ENCODE assay signal across 8 cellular contexts in genomic region chr20:63653041-63653973, GRCh38. TPM values are rescaled to one million over a fixed set of nuclear protein-coding genes. Genes with fewer than 3 reads are reported as not detected.
DNase-seq lines count a peak whose midpoint lies in the region; ATAC-seq and TF ChIP-seq lines count a peak whose summit lies in the region.

TSS of gene STMN3 (minus strand) at chr20:63653424. CDS start at chr20:63653345, 79 bp downstream.

- peak within 1 kb of the TSS; percentile 49 for H3K27ac ChIP-seq in CD4-positive, alpha-beta memory T cell (ENCODE audit: low read depth, low read length)
- H3K27ac ChIP-seq in esophagus (ENCODE audit: low read depth in 2 of 2, low read length in 1 of 2), result peak within 1 kb of the TSS in 1 of 2 donors; percentile 35

- WGBS in esophagus, 2 donors, result 1% methylated on average over 62 to 71 of the region's 73 CpGs

- no peaks in the 10 kb centered on the region for H3K27me3 Mint-ChIP-seq in CD4-positive, alpha-beta memory T cell

- intact Hi-C loops in CD4-positive, alpha-beta memory T cell (cut with micrococcal nuclease), result loop anchor here (1.0 to 2.0 kb wide), 3 partner anchors 11 to 83 kb away; partner anchors contain the start of gene LIME1

- peak; percentile 8; the same call in 1 of the 2 replicates for TF ChIP-seq RAD21 in Ishikawa (IDR thresholded peaks at IDR 0.05; ENCODE audit: low read depth)

- H3K27me3 ChIP-seq in CD4-positive, alpha-beta memory T cell (ENCODE audit: insufficient read depth, low read length), result no peaks in the 10 kb centered on the region
- H3K27me3 ChIP-seq in esophagus (ENCODE audit: control insufficient read depth in 1 of 2, insufficient read depth in 2 of 2, low read length in 2 of 2), result no peaks in the 10 kb centered on the region

- ATAC-seq in GM19328 (IDR thresholded peaks at IDR 0.05; ENCODE audit: unreplicated experiment), result no peak

- peak within 1 kb of the TSS; percentile 23 to 67 for H3K4me3 ChIP-seq in CD4-positive, alpha-beta memory T cell (ENCODE audit: low read length in 2 of 2)
- peak within 1 kb of the TSS; percentile 55 to 56 for H3K4me3 ChIP-seq in esophagus (ENCODE audit: low read depth in 1 of 2, low read length in 2 of 2)

- DNase-seq in CD4-positive, alpha-beta memory T cell, result peak; percentile 64 to 85 (median 66)
- DNase-seq in OCI-M2 (lab: John Stamatoyannopoulos, UW; ENCODE audit: unreplicated experiment) (peak; percentile 88), midbrain (lab: John Stamatoyannopoulos, UW) (peak; percentile 85)
- peak; percentile 77 to 82 for DNase-seq in activated T-cell treated with anti-CD3 and anti-CD28 coated beads, Interleukin-2, amount 50 U/mL, for 48 hours
- peak; percentile 39 to 56 for DNase-seq in stimulated activated CD8-positive, alpha-beta memory T cell treated with anti-CD3 and anti-CD28 coated beads, Interleukin-15, amount 100 ng/mL, for 48 hours (ENCODE audit: low read depth in 2 of 2)

- H3K9me3 Mint-ChIP-seq in CD4-positive, alpha-beta memory T cell, result no peaks in the 10 kb centered on the region

- peaks cover 45% of the 10 kb centered on the region for H3K4me1 ChIP-seq in CD4-positive, alpha-beta memory T cell (ENCODE audit: insufficient read depth, low read length)
- H3K4me1 ChIP-seq in esophagus (ENCODE audit: control insufficient read depth in 2 of 2, insufficient read depth in 2 of 2, low read length in 1 of 2), result peaks cover 13 to 17% of the 10 kb centered on the region in 2 donors

- peaks cover 18 to 45% (median 29%) of the 10 kb centered on the region in 4 donors for H3K4me1 Mint-ChIP-seq in CD4-positive, alpha-beta memory T cell

- peaks cover 0 to 11% of the 10 kb centered on the region in 2 donors for H3K36me3 Mint-ChIP-seq in CD4-positive, alpha-beta memory T cell

- H3K27ac Mint-ChIP-seq in CD4-positive, alpha-beta memory T cell, result peak within 1 kb of the TSS; percentile 42 to 90 (median 76)

- no peaks in the 10 kb centered on the region for H3K9me3 ChIP-seq in CD4-positive, alpha-beta memory T cell (ENCODE audit: control insufficient read depth in 1 of 2, low read length in 2 of 2)
- H3K9me3 ChIP-seq in esophagus (ENCODE audit: control insufficient read depth in 2 of 2, insufficient read depth in 1 of 2, low read depth in 1 of 2, low read length in 1 of 2), result no peaks in the 10 kb centered on the region

- H3K36me3 ChIP-seq in CD4-positive, alpha-beta memory T cell (ENCODE audit: insufficient read depth, low read length), result no peaks in the 10 kb centered on the region
- H3K36me3 ChIP-seq in esophagus (ENCODE audit: control insufficient read depth in 2 of 2, insufficient read depth in 2 of 2, low read length in 1 of 2), result no peaks in the 10 kb centered on the region

- peak within 1 kb of the TSS; percentile 77 to 91 (median 87) for H3K4me3 Mint-ChIP-seq in CD4-positive, alpha-beta memory T cell

- POLR2A ChIA-PET in CD4-positive, alpha-beta memory T cell (lab: Charles Lee; ENCODE audit: partially characterized antibody), result interaction anchor here (0.8 to 6.7 kb wide), 13 partner anchors 9 to 100 kb away, joined by 3 to 60 read pairs (median 5); partner anchors contain the start of genes ARFRP1, GMEB2, LIME1 and SLC2A4RG

- peak; percentile 20; the same call in 1 of the 2 replicates for TF ChIP-seq EP300 in Ishikawa (IDR thresholded peaks at IDR 0.05; ENCODE audit: borderline replicate concordance)

- CTCF ChIA-PET in CD4-positive, alpha-beta memory T cell (lab: Charles Lee; ENCODE audit: partially characterized antibody), result interaction anchor here (1.2 to 2.2 kb wide), 2 partner anchors 12 to 17 kb away, joined by 5 read pairs; no protein-coding TSS in a partner anchor

TF ChIP-seq in Ishikawa, 13 proteins besides CTCF, POLR2A, EP300 and RAD21:
- TF ChIP-seq TAF1 (IDR thresholded peaks at IDR 0.05; ENCODE audit: low read depth) (no peak), CREB1 (IDR thresholded peaks at IDR 0.05; ENCODE audit: low read depth) (no peak), YY1 (IDR thresholded peaks at IDR 0.05; ENCODE audit: low read depth) (0 out of 2 replicates have a peak, but pooled peaks have one; percentile 38), MAX (IDR thresholded peaks at IDR 0.05) (peak; percentile 88), ZBTB7A (IDR thresholded peaks at IDR 0.05; ENCODE audit: low read depth) (peak; percentile 48; the same call in 1 of the 2 replicates), EGR1 (IDR thresholded peaks at IDR 0.05) (peak; percentile 67; the same call in 1 of the 2 replicates), NFIC (IDR thresholded peaks at IDR 0.05) (no peak), FOXM1 (IDR thresholded peaks at IDR 0.05; ENCODE audit: borderline replicate concordance, low read depth) (no peak), TCF12 (IDR thresholded peaks at IDR 0.05; ENCODE audit: low read depth) (no peak), REST (IDR thresholded peaks at IDR 0.05; ENCODE audit: low read depth) (peak; percentile 97)

RNA-seq across cellular contexts. Expression of gene STMN3, which starts in this region (rescaled TPM):
- 100 to 1,000 TPM; 110 to 120 TPM for total RNA-seq in CD4-positive, alpha-beta memory T cell
- 10 to 100 TPM; 18.9 to 30.5 TPM for polyA plus RNA-seq in CD4-positive, alpha-beta memory T cell
- 1 to 10 TPM; 3.7 to 6.1 TPM for polyA plus RNA-seq in esophagus
